Comparison of ENCODE assay signal across 1 cellular context in genomic region chr15:100516592-100517489, GRCh38.
TF ChIP-seq lines count a peak whose summit lies in the region.

No MANE protein-coding gene starts in this region.

TF ChIP-seq in WTC11, 78 proteins besides CTCF, POLR2A, EP300 and RAD21 (continued from another document):
- TF ChIP-seq USF2 (CRISPR knock-in tag; IDR thresholded peaks at IDR 0.05) (no peak), ATF1 (CRISPR knock-in tag; IDR thresholded peaks at IDR 0.05) (no peak), ESRRA (CRISPR knock-in tag; IDR thresholded peaks at IDR 0.05; ENCODE audit: borderline replicate concordance) (no peak), AFF4 (CRISPR knock-in tag; IDR thresholded peaks at IDR 0.05; ENCODE audit: borderline replicate concordance) (no peak)
